Comparison of ENCODE assay signal across 14 cellular contexts in genomic region chr6:113908801-113909200, GRCh38.
"Had no signal": no experiment of that assay in that cellular context is flagged by ENCODE, and none has a peak within 500 bp of the region (broad histone marks: within the 10 kb centered on the region; RNA-seq: fewer than 3 reads in every experiment).

No MANE protein-coding gene starts in this region.

- H2AFZ ChIP-seq: parathyroid adenoma had no signal

- H3K36me3 Mint-ChIP-seq: immature natural killer cell had no signal

- H3K36me3 ChIP-seq: stomach, thoracic aorta had no signal

- H3K27ac Mint-ChIP-seq: activated CD8-positive, alpha-beta T cell treated with anti-CD3 and anti-CD28 coated beads for 36 hours; activated T-helper 1 cell treated with anti-CD3 and anti-CD28 coated beads, Interleukin-12 subunit alpha, Interleukin-12 subunit beta, Interleukin-2, Interleukin-4 antibody, amounts not matched to agents 30 ng/mL and 10 ng/mL and 1 ng/mL, durations not matched to agents 14 hours and 24 hours and 36 hours; dendritic cell treated with granulocyte-macrophage colony-stimulating factor and Interleukin-4, amounts not matched to agents 40 ng/mL and 50 ng/mL, for 4 days had no signal

- H3K79me2 ChIP-seq: parathyroid adenoma had no signal

- H3K9me3 ChIP-seq: body of pancreas, stomach, thoracic aorta had no signal

- H3K4me3 Mint-ChIP-seq: activated CD8-positive, alpha-beta T cell treated with anti-CD3 and anti-CD28 coated beads for 36 hours; activated T-helper 1 cell treated with anti-CD3 and anti-CD28 coated beads, Interleukin-12 subunit alpha, Interleukin-12 subunit beta, Interleukin-2, Interleukin-4 antibody, amounts not matched to agents 30 ng/mL and 10 ng/mL and 1 ng/mL, durations not matched to agents 14 hours and 24 hours and 36 hours; central memory CD8-positive, alpha-beta T cell; dendritic cell treated with granulocyte-macrophage colony-stimulating factor and Interleukin-4, amounts not matched to agents 40 ng/mL and 50 ng/mL, for 4 days; immature natural killer cell had no signal

- H3K4me1 ChIP-seq: body of pancreas, parathyroid adenoma had no signal

- H3K27me3 ChIP-seq: body of pancreas, stomach had no signal

- H3K9me3 Mint-ChIP-seq: activated CD8-positive, alpha-beta T cell treated with anti-CD3 and anti-CD28 coated beads for 36 hours; activated T-helper 1 cell treated with anti-CD3 and anti-CD28 coated beads, Interleukin-12 subunit alpha, Interleukin-12 subunit beta, Interleukin-2, Interleukin-4 antibody, amounts not matched to agents 30 ng/mL and 10 ng/mL and 1 ng/mL, durations not matched to agents 14 hours and 24 hours and 36 hours; central memory CD8-positive, alpha-beta T cell; dendritic cell treated with granulocyte-macrophage colony-stimulating factor and Interleukin-4, amounts not matched to agents 40 ng/mL and 50 ng/mL, for 4 days; immature natural killer cell had no signal

- ATAC-seq: body of pancreas had no signal

- DNase-seq: activated CD4-positive, alpha-beta T cell treated with anti-CD3 and anti-CD28 coated beads for 1 hour; activated CD8-positive, alpha-beta memory T cell treated with anti-CD3 and anti-CD28 coated beads, Interleukin-2, amount 50 U/mL, for 48 hours; activated naive CD4-positive, alpha-beta T cell; stomach; T1000 had no signal

- H3K4me1 Mint-ChIP-seq: central memory CD8-positive, alpha-beta T cell had no signal

- H3K9ac ChIP-seq: parathyroid adenoma had no signal

- H3K27ac ChIP-seq: body of pancreas, parathyroid adenoma, skin epidermis, stomach, thoracic aorta had no signal

- H3K4me3 ChIP-seq: body of pancreas, skin epidermis, stomach, thoracic aorta had no signal
